In genomic region chr6:77433888-77434287, GRCh38 we compare ENCODE assay signal across 20 cellular contexts. TPM values are rescaled to one million over a fixed set of nuclear protein-coding genes. Genes with fewer than 3 reads are reported as not detected.
DNase-seq lines count a peak whose midpoint lies in the region; ATAC-seq and TF ChIP-seq lines count a peak whose summit lies in the region.
"Had no signal": no experiment of that assay in that cellular context is flagged by ENCODE, and none has a peak within 500 bp of the region (broad histone marks: within the 10 kb centered on the region; RNA-seq: fewer than 3 reads in every experiment).

No MANE protein-coding gene starts in this region.

- no peak overlapping the region for H3K56ac ChIP-seq in H9 (ENCODE audit: insufficient read length, low read depth, low read length)

- no peak overlapping the region for H2BK15ac ChIP-seq in H9 (ENCODE audit: low read depth, low read length)

- no peak for TF ChIP-seq CTCF in H9 (conservative IDR thresholded peaks at IDR 0.05)
- TF ChIP-seq CTCF in WTC11 (IDR thresholded peaks at IDR 0.05), result no peak

- H4K20me1 ChIP-seq in H9 (ENCODE audit: control insufficient read depth, insufficient read depth, insufficient read length), result no peaks in the 10 kb centered on the region

- no peaks in the 10 kb centered on the region for H3K27me3 ChIP-seq in H9 (ENCODE audit: insufficient read depth, low read length)
- H3K27me3 ChIP-seq in iPS-18a (ENCODE audit: control insufficient read depth, insufficient read depth, low read length), result no peaks in the 10 kb centered on the region
- H3K27me3 ChIP-seq: BE2C had no signal

- H3K27ac Mint-ChIP-seq in H9 (no peak overlapping the region; a peak in 1 of 7 replicates), WTC11 (peak overlapping the region; percentile 17)
- no peak overlapping the region for H3K27ac Mint-ChIP-seq in activated CD8-positive, alpha-beta T cell treated with anti-CD3 and anti-CD28 coated beads, Interleukin-2, amount 10 ng/mL, durations not matched to agents 7 days and 5 days
- H3K27ac Mint-ChIP-seq: CD4-positive, CD25-positive, alpha-beta regulatory T cell; CD8-positive, alpha-beta memory T cell; IgD-negative memory B cell had no signal

- H3K4me3 ChIP-seq in iPS-18a (ENCODE audit: low read length), result no peak overlapping the region
- H3K4me3 ChIP-seq: GM23248 had no signal

- H2AK5ac ChIP-seq in H9 (ENCODE audit: insufficient read length, low read length), result no peak overlapping the region

- CTCF ChIA-PET in WTC11 (lab: Charles Lee), result interaction anchor here (1.0 kb wide), 1 partner anchor 23 kb away, joined by 4 read pairs; no protein-coding TSS in a partner anchor
- CTCF ChIA-PET in activated CD8-positive, alpha-beta T cell treated with anti-CD3 and anti-CD28 coated beads, Interleukin-2, amount 10 ng/mL, durations not matched to agents 7 days and 5 days (lab: Charles Lee), result no interaction called here

- H2AFZ ChIP-seq in H9 (ENCODE audit: low read length), result peak overlapping the region; percentile 96
- H2AFZ ChIP-seq: GM23248 had no signal

- H3K14ac ChIP-seq in H9 (ENCODE audit: insufficient read depth, low read length), result no peak overlapping the region

- peak; percentile 76 for ATAC-seq in WTC11
- no peak for ATAC-seq in activated CD8-positive, alpha-beta T cell treated with anti-CD3 and anti-CD28 coated beads, Interleukin-2, amount 10 ng/mL, durations not matched to agents 7 days and 5 days

- WGBS in H9 (ENCODE audit: extremely low coverage, insufficient read length, low lambda C conversion rate), result no CpG with 5 or more reads among the region's 4 CpGs

- H3K18ac ChIP-seq in H9 (ENCODE audit: insufficient read length, low read depth, low read length), result no peak overlapping the region

- no peak overlapping the region for H2BK12ac ChIP-seq in H9 (ENCODE audit: insufficient read length, low read depth, low read length)

- H3T11ph ChIP-seq in H9 (ENCODE audit: low read length), result no peak overlapping the region

- no peak overlapping the region for H3K23ac ChIP-seq in H9 (ENCODE audit: insufficient read length, low read depth, low read length)

- no peak overlapping the region for H4K8ac ChIP-seq in H9 (replicated peaks; ENCODE audit: insufficient read length, low read depth, low read length)

- no peaks in the 10 kb centered on the region for H3K79me1 ChIP-seq in H9 (ENCODE audit: insufficient read depth, low read depth, low read length, poor library complexity, severe bottlenecking)

- H3K36me3 Mint-ChIP-seq in H9 (ENCODE audit: insufficient read depth in 1 of 3, low read depth in 3 of 3), result no peaks in the 10 kb centered on the region
- no peaks in the 10 kb centered on the region for H3K36me3 Mint-ChIP-seq in WTC11
- no peaks in the 10 kb centered on the region for H3K36me3 Mint-ChIP-seq in activated CD8-positive, alpha-beta T cell treated with anti-CD3 and anti-CD28 coated beads, Interleukin-2, amount 10 ng/mL, durations not matched to agents 7 days and 5 days (ENCODE audit: low read depth)
- H3K36me3 Mint-ChIP-seq: CD4-positive, CD25-positive, alpha-beta regulatory T cell; CD8-positive, alpha-beta memory T cell; IgD-negative memory B cell had no signal

- no peak overlapping the region for H3K4me3 Mint-ChIP-seq in H9
- no peak overlapping the region for H3K4me3 Mint-ChIP-seq in WTC11
- H3K4me3 Mint-ChIP-seq in activated CD8-positive, alpha-beta T cell treated with anti-CD3 and anti-CD28 coated beads, Interleukin-2, amount 10 ng/mL, durations not matched to agents 7 days and 5 days, result no peak overlapping the region
- H3K4me3 Mint-ChIP-seq: CD4-positive, CD25-positive, alpha-beta regulatory T cell; CD8-positive, alpha-beta memory T cell; IgD-negative memory B cell had no signal

- H3K27ac ChIP-seq in H9 (ENCODE audit: insufficient read length, low read depth, low read length) (no peak overlapping the region), iPS-18a (ENCODE audit: low read length) (peak overlapping the region; percentile 13)
- H3K27ac ChIP-seq: GM23248, HL-60 had no signal

- H4K91ac ChIP-seq in H9 (ENCODE audit: insufficient read length, low read depth, low read length), result no peak overlapping the region

- H3K27me3 Mint-ChIP-seq in H9 (ENCODE audit: low read depth) (no peaks in the 10 kb centered on the region), WTC11 (ENCODE audit: low read depth) (no peaks in the 10 kb centered on the region)
- no peaks in the 10 kb centered on the region for H3K27me3 Mint-ChIP-seq in activated CD8-positive, alpha-beta T cell treated with anti-CD3 and anti-CD28 coated beads, Interleukin-2, amount 10 ng/mL, durations not matched to agents 7 days and 5 days (ENCODE audit: low read depth)
- H3K27me3 Mint-ChIP-seq: CD8-positive, alpha-beta memory T cell; IgD-negative memory B cell had no signal

- H3K4me1 ChIP-seq in H9 (ENCODE audit: insufficient read depth, low read length) (no peaks in the 10 kb centered on the region; the same call in 1 of the 2 replicates), iPS-18a (ENCODE audit: control insufficient read depth, low read depth, low read length) (peaks cover 12% of the 10 kb centered on the region)
- H3K4me1 ChIP-seq: BE2C, Caco-2 had no signal

- H3K9ac ChIP-seq in H9 (ENCODE audit: extremely low read depth, insufficient read length, low read length) (no peak overlapping the region), iPS-18a (ENCODE audit: low read length) (no peak overlapping the region)
- H3K9ac ChIP-seq: GM23248 had no signal

- H3K4me2 ChIP-seq in H9 (ENCODE audit: insufficient read depth, insufficient read length, low read length), result no peak overlapping the region

- H2BK120ac ChIP-seq in H9 (ENCODE audit: low read depth, low read length, poor library complexity, severe bottlenecking), result no peak overlapping the region

- no peak overlapping the region for H4K5ac ChIP-seq in H9 (ENCODE audit: insufficient read length, low read depth, low read length)

- POLR2A ChIA-PET in WTC11 (lab: Charles Lee), result no interaction called here
- POLR2A ChIA-PET in activated CD8-positive, alpha-beta T cell treated with anti-CD3 and anti-CD28 coated beads, Interleukin-2, amount 10 ng/mL, durations not matched to agents 7 days and 5 days (lab: Charles Lee), result no interaction called here

- H2BK5ac ChIP-seq in H9 (ENCODE audit: insufficient read length, low read length), result no peak overlapping the region

- H3K9me3 ChIP-seq in H9 (ENCODE audit: control insufficient read depth, low read depth, low read length) (no peaks in the 10 kb centered on the region), iPS-18a (ENCODE audit: control insufficient read depth, low read depth, low read length) (no peaks in the 10 kb centered on the region)
- H3K9me3 ChIP-seq: BE2C, Caco-2 had no signal

- H3K79me2 ChIP-seq in H9 (ENCODE audit: insufficient read depth, low read length), result no peaks in the 10 kb centered on the region

- no peaks in the 10 kb centered on the region for H3K9me3 Mint-ChIP-seq in H9
- no peaks in the 10 kb centered on the region for H3K9me3 Mint-ChIP-seq in WTC11
- no peaks in the 10 kb centered on the region for H3K9me3 Mint-ChIP-seq in activated CD8-positive, alpha-beta T cell treated with anti-CD3 and anti-CD28 coated beads, Interleukin-2, amount 10 ng/mL, durations not matched to agents 7 days and 5 days (ENCODE audit: insufficient read depth)
- H3K9me3 Mint-ChIP-seq: IgD-negative memory B cell had no signal

- no peaks in the 10 kb centered on the region for H3K36me3 ChIP-seq in iPS-18a (ENCODE audit: control insufficient read depth, low read depth, low read length)
- H3K36me3 ChIP-seq: BE2C had no signal

- DNase-seq in H9 (no peak), NCI-H82 (lab: John Stamatoyannopoulos, UW) (peak; percentile 4), WTC11 (ENCODE audit: low spot score) (no peak), GM19240 (ENCODE audit: insufficient read length, low spot score) (no peak), NCI-H2029 (lab: John Stamatoyannopoulos, UW) (no peak)
- no peak for DNase-seq in activated CD4-positive, alpha-beta T cell treated with anti-CD3 and anti-CD28 coated beads, Interleukin-2, amount 50 U/mL, for 1 hour
- no peak for DNase-seq in activated CD8-positive, alpha-beta T cell treated with anti-CD3 and anti-CD28 coated beads, Interleukin-2, amount 10 ng/mL, durations not matched to agents 7 days and 5 days
- DNase-seq: 8988T; BE2C; C1 segment of cervical spinal cord; Caco-2; CD4-positive, CD25-positive, alpha-beta regulatory T cell; CD8-positive, alpha-beta memory T cell; GM23248; H7; KBM-7 had no signal

- no peak overlapping the region for H2BK20ac ChIP-seq in H9 (ENCODE audit: low read depth, low read length, poor library complexity, severe bottlenecking)

- no peaks in the 10 kb centered on the region for H3K23me2 ChIP-seq in H9 (ENCODE audit: insufficient read length, low read depth, low read length, poor library complexity, severe bottlenecking)

- H3K4me1 Mint-ChIP-seq in H9, result peaks cover 8% of the 10 kb centered on the region in 2 experiments
- H3K4me1 Mint-ChIP-seq in WTC11, result peaks cover 12% of the 10 kb centered on the region
- no peaks in the 10 kb centered on the region for H3K4me1 Mint-ChIP-seq in activated CD8-positive, alpha-beta T cell treated with anti-CD3 and anti-CD28 coated beads, Interleukin-2, amount 10 ng/mL, durations not matched to agents 7 days and 5 days (ENCODE audit: low read depth)
- H3K4me1 Mint-ChIP-seq: CD4-positive, CD25-positive, alpha-beta regulatory T cell; CD8-positive, alpha-beta memory T cell; IgD-negative memory B cell had no signal

- no peak overlapping the region for H3K4ac ChIP-seq in H9 (ENCODE audit: low read depth, low read length)

TF ChIP-seq in WTC11, 78 proteins besides CTCF, POLR2A, EP300 and RAD21 (continues in another document):
- no peak for TF ChIP-seq TP53 (CRISPR knock-in tag; IDR thresholded peaks at IDR 0.05)
- TF ChIP-seq ERG (CRISPR knock-in tag; IDR thresholded peaks at IDR 0.05), result no peak

RNA-seq across cellular contexts. Expression of gene HTR1B, which starts 29.4 kb away (rescaled TPM):
- 0.83 and 1.1 TPM in 2 replicates for total RNA-seq in H9 (2021)
- total RNA-seq in WTC11 (2021), result 1.5 to 1.7 TPM (median 1.6 TPM) in 3 replicates
- not detected for total RNA-seq in activated CD8-positive, alpha-beta T cell treated with anti-CD3 and anti-CD28 coated beads, Interleukin-2, amount 10 ng/mL, durations not matched to agents 7 days and 5 days
- total RNA-seq: Caco-2; CD4-positive, CD25-positive, alpha-beta regulatory T cell; CD8-positive, alpha-beta memory T cell; GM23248; HT1080 had no signal
